Comparison of ENCODE assay signal across 12 cellular contexts in genomic region chr20:38275815-38276550, GRCh38. TPM values are rescaled to one million over a fixed set of nuclear protein-coding genes. Genes with fewer than 3 reads are reported as not detected.
DNase-seq lines count a peak whose midpoint lies in the region; ATAC-seq, FAIRE-seq and TF ChIP-seq lines count a peak whose summit lies in the region.
"Had no signal": no experiment of that assay in that cellular context is flagged by ENCODE, and none has a peak within 500 bp of the region (broad histone marks: within the 10 kb centered on the region; RNA-seq: fewer than 3 reads in every experiment).

No MANE protein-coding gene starts in this region.

- H3K27ac ChIP-seq in PC-9, result peak overlapping the region; percentile 47
- H3K27ac ChIP-seq in hepatocyte, result no peak overlapping the region
- no peak overlapping the region for H3K27ac ChIP-seq in kidney (ENCODE audit: low read depth in 2 of 2, low read length in 2 of 2)
- H3K27ac ChIP-seq: lower lobe of right lung, suprapubic skin had no signal

- H3K27me3 ChIP-seq in PC-9 (ENCODE audit: insufficient read depth, low read depth), result no peaks in the 10 kb centered on the region
- H3K27me3 ChIP-seq in hepatocyte, result no peaks in the 10 kb centered on the region
- H3K27me3 ChIP-seq: suprapubic skin had no signal

- no peaks in the 10 kb centered on the region for H4K20me1 ChIP-seq in PC-9 (ENCODE audit: insufficient read depth)
- no peaks in the 10 kb centered on the region for H4K20me1 ChIP-seq in hepatocyte (ENCODE audit: insufficient read depth, poor library complexity, severe bottlenecking)

- H3K4me3 ChIP-seq in PC-9 (no peak overlapping the region), hepatocyte (no peak overlapping the region), mucosa of descending colon (no peak overlapping the region), kidney (ENCODE audit: low read length in 2 of 2) (no peak overlapping the region)
- H3K4me3 ChIP-seq: lower lobe of right lung, suprapubic skin had no signal

- H3K4me2 ChIP-seq in PC-9 (peak overlapping the region; percentile 27; the same call in 1 of the 2 replicates), hepatocyte (no peak overlapping the region)

- DNase-seq in DMS53 (lab: John Stamatoyannopoulos, UW), result peak; percentile 38
- DNase-seq in DMS53 treated with DMSO at 0.1 percent for 48 hours (lab: John Stamatoyannopoulos, UW; ENCODE audit: unreplicated experiment), result no peak
- DNase-seq in PC-9, result peak; percentile 22 to 83
- DNase-seq in dermis blood vessel endothelial cell, result peak; percentile 84
- DNase-seq in renal cortical epithelial cell (ENCODE audit: low read depth), result peak; percentile 90
- no peak for DNase-seq in hepatocyte (ENCODE audit: low spot score)
- DNase-seq in mucosa of descending colon, result no peak
- DNase-seq in kidney, result no peak
- DNase-seq: 8988T, lower lobe of right lung, RPMI8226 had no signal

- H3K9me2 ChIP-seq in PC-9 (ENCODE audit: insufficient read depth) (no peaks in the 10 kb centered on the region), hepatocyte (replicated peaks; ENCODE audit: insufficient read depth) (no peaks in the 10 kb centered on the region)

- 88% methylated on average over 12 of the region's 12 CpGs for WGBS in hepatocyte (ENCODE audit: low lambda C conversion rate, missing lambda C conversion rate)

- BruUV-seq in PC-9 (replicated peaks; lab: Mats Ljungman, UMichigan), result no TSS peak

- ATAC-seq in mucosa of descending colon, result no peak
- ATAC-seq: lower lobe of right lung had no signal

- no peaks in the 10 kb centered on the region for H3K36me3 ChIP-seq in PC-9 (ENCODE audit: low read depth)
- H3K36me3 ChIP-seq in hepatocyte (replicated peaks; ENCODE audit: insufficient read depth, low read depth), result no peaks in the 10 kb centered on the region
- no peaks in the 10 kb centered on the region for H3K36me3 ChIP-seq in mucosa of descending colon (ENCODE audit: low read depth)
- H3K36me3 ChIP-seq in kidney (ENCODE audit: control insufficient read depth in 1 of 2, insufficient read depth in 2 of 2, low read length in 2 of 2), result no peaks in the 10 kb centered on the region
- H3K36me3 ChIP-seq: lower lobe of right lung, suprapubic skin had no signal

- H3F3A ChIP-seq in PC-9 (ENCODE audit: insufficient read depth, low read depth), result peaks cover 10% of the 10 kb centered on the region; the same call in 1 of the 2 replicates

- H2AFZ ChIP-seq in PC-9 (no peak overlapping the region), hepatocyte (no peak overlapping the region)

- CTCF ChIA-PET in PC-9 (lab: Charles Lee), result no interaction called here

- intact Hi-C loops in PC-9 (cut with micrococcal nuclease; ENCODE audit: unreplicated experiment), result no loop called here
- intact Hi-C loops in mucosa of descending colon (cut with DNase I, micrococcal nuclease), result no loop called here
- intact Hi-C loops in kidney (cut with DNase I), result no loop called here

- TF ChIP-seq CTCF in PC-9 (conservative IDR thresholded peaks at IDR 0.05) (no peak), hepatocyte (IDR thresholded peaks at IDR 0.05; ENCODE audit: poor library complexity) (no peak), mucosa of descending colon (IDR thresholded peaks at IDR 0.05) (no peak), kidney (IDR thresholded peaks at IDR 0.05; ENCODE audit: borderline replicate concordance, extremely low read depth, insufficient read depth) (no peak)

- peaks cover 32% of the 10 kb centered on the region for H3K4me1 ChIP-seq in PC-9 (replicated peaks; ENCODE audit: insufficient read depth)
- H3K4me1 ChIP-seq in hepatocyte (ENCODE audit: insufficient read depth), result no peaks in the 10 kb centered on the region
- no peaks in the 10 kb centered on the region for H3K4me1 ChIP-seq in mucosa of descending colon (ENCODE audit: low read depth)
- no peaks in the 10 kb centered on the region for H3K4me1 ChIP-seq in kidney (ENCODE audit: control insufficient read depth in 1 of 2, insufficient read depth in 1 of 2, low read depth in 1 of 2, low read length in 2 of 2)

- H3K9ac ChIP-seq in kidney (ENCODE audit: low read length in 2 of 2), result no peak overlapping the region

- no peak for FAIRE-seq in kidney (lab: Jason Lieb, UNC)

- H3K79me2 ChIP-seq in PC-9 (ENCODE audit: low read depth) (no peaks in the 10 kb centered on the region), hepatocyte (no peaks in the 10 kb centered on the region)

- H3K9me3 ChIP-seq in PC-9 (ENCODE audit: insufficient read depth, low read depth), result 0 out of 2 replicates have a peak, but pooled peaks cover 7% of the 10 kb centered on the region
- no peaks in the 10 kb centered on the region for H3K9me3 ChIP-seq in hepatocyte (ENCODE audit: low read depth)
- no peaks in the 10 kb centered on the region for H3K9me3 ChIP-seq in mucosa of descending colon
- no peaks in the 10 kb centered on the region for H3K9me3 ChIP-seq in kidney (ENCODE audit: control insufficient read depth in 1 of 2, low read length in 2 of 2)
- H3K9me3 ChIP-seq: lower lobe of right lung, suprapubic skin had no signal

- POLR2A ChIA-PET in PC-9 (lab: Charles Lee; ENCODE audit: unreplicated experiment), result no interaction called here

RNA-seq across cellular contexts. Expression of gene KIAA1755, which starts 15.4 kb away (rescaled TPM):
- total RNA-seq in PC-9 (2021) (0.22 and 0.30 TPM in 2 replicates), dermis blood vessel endothelial cell (0.05 and 0.51 TPM in 2 replicates), renal cortical epithelial cell (under 0.01 TPM in 1 of 2 replicates, not detected in the other), hepatocyte (2.0 and 3.4 TPM in 2 replicates), mucosa of descending colon (10 to 100 TPM in 1 of 3 donors, 1 to 10 TPM in 2; 1.2 to 22.4 (median 3.4) TPM), kidney (5.1 TPM)
- polyA plus RNA-seq in hepatocyte (1.3 and 1.6 TPM in 2 replicates), kidney (ENCODE audit: insufficient read depth, low read depth, low replicate concordance) (1.5 TPM)

RNA-seq across cellular contexts. Expression of gene BPI, which starts 28.0 kb away (rescaled TPM):
- total RNA-seq in PC-9 (2021) (not detected in 2 replicates), dermis blood vessel endothelial cell (not detected in 2 replicates), renal cortical epithelial cell (not detected in 2 replicates), hepatocyte (0.63 TPM in 1 of 2 replicates, not detected in the other), mucosa of descending colon (under 1 TPM in 1 of 3 donors, not detected in 2; 0.19 TPM), kidney (0.16 TPM)
- polyA plus RNA-seq in hepatocyte (0.66 TPM in 1 of 2 replicates, not detected in the other), kidney (ENCODE audit: insufficient read depth, low read depth, low replicate concordance) (1.5 TPM)
- total RNA-seq: suprapubic skin had no signal

Comparison
In these comparisons a context has a peak if more than half of its experiments do, and no peak if none do; other contexts are left out.
1. DNase-seq: peak in DMS53 (single experiment), PC-9 (2 of 2), dermis blood vessel endothelial cell (single experiment) and renal cortical epithelial cell (single experiment); none in DMS53 treated with DMSO at 0.1 percent for 48 hours (single experiment), hepatocyte (single experiment), mucosa of descending colon (0 of 3) and kidney (single experiment).